Comparison of ENCODE assay signal across 8 cellular contexts in genomic region chr9:114155263-114155966, GRCh38.
DNase-seq lines count a peak whose midpoint lies in the region; ATAC-seq and TF ChIP-seq lines count a peak whose summit lies in the region.

COL27A1 (plus strand) TSS chr9:114155537; CDS start chr9:114155951, 414 bp downstream.

- TF ChIP-seq CTCF in GM12875 (IDR thresholded peaks at IDR 0.05; ENCODE audit: borderline replicate concordance, insufficient read depth, low read depth, low read length): peak; percentile 84
- peak; percentile 86 for TF ChIP-seq CTCF in choroid plexus epithelial cell (conservative IDR thresholded peaks at IDR 0.05; ENCODE audit: low read depth, low read length)

- DNase-seq in NCI-H2196 treated with DMSO at 0.1 percent for 48 hours (lab: John Stamatoyannopoulos, UW; ENCODE audit: unreplicated experiment) (peak; percentile 38), choroid plexus epithelial cell (ENCODE audit: low read depth) (peak; percentile 74), kidney glomerular epithelial cell (lab: John Stamatoyannopoulos, UW) (peak; percentile 46)
- DNase-seq in activated CD4-positive, alpha-beta T cell treated with anti-CD3 and anti-CD28 coated beads for 4 hours: peak; percentile 75 to 80
- peak; percentile 90 for DNase-seq in stimulated activated CD4-positive, alpha-beta T cell treated with anti-CD3 and anti-CD28 coated beads, Interleukin-15, amount 100 ng/mL, for 24 hours

- H3K4me3 ChIP-seq in GM12875 (ENCODE audit: low read depth, low read length): no peak within 1 kb of the TSS
- peak within 1 kb of the TSS; percentile 65 for H3K4me3 ChIP-seq in choroid plexus epithelial cell (ENCODE audit: low read depth, low read length)

- peak; percentile 84 for ATAC-seq in HG02870 (IDR thresholded peaks at IDR 0.05; ENCODE audit: unreplicated experiment)
- ATAC-seq in GM18858 (IDR thresholded peaks at IDR 0.05; ENCODE audit: unreplicated experiment): no peak

Comparison
In these comparisons a context has a peak if more than half of its experiments do, and no peak if none do; other contexts are left out.
1. DNase-seq: peak in every context shown above with its lines; median percentile 90 in stimulated activated CD4-positive, alpha-beta T cell treated with anti-CD3 and anti-CD28 coated beads, Interleukin-15, amount 100 ng/mL, for 24 hours; 78 in activated CD4-positive, alpha-beta T cell treated with anti-CD3 and anti-CD28 coated beads for 4 hours; 74 in choroid plexus epithelial cell; 46 in kidney glomerular epithelial cell; 38 in NCI-H2196 treated with DMSO at 0.1 percent for 48 hours.